ENCODE assay signal across 18 cellular contexts in the genomic region with DNA sequence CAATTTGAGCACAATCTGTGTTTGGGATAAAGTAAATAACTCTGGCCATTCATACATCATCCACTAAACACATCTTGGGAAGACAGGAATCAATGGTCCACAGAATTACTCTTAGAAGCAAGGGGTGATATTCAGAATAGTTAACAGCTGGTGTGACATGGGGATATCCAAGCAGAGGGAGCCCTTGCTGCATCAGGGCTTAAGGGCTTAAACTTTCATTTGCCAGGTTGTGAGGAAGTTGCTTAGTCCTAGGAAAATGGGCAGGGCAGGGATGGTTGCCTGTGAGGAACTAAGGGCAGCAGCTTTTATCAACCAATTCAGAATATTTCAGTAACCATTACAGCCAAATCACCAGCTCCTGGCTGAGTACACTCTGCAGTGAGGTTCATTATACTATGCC.
"Had no signal": no experiment of that assay in that cellular context is flagged by ENCODE, and none has a peak within 500 bp of the region (broad histone marks: within the 10 kb centered on the region; RNA-seq: fewer than 3 reads in every experiment).

No MANE protein-coding gene starts in this region.

- H3K27me3 ChIP-seq: tibial artery, uterus had no signal

- H3K27ac ChIP-seq: esophagus squamous epithelium, left ventricle myocardium inferior, tibial artery, uterus had no signal

- DNase-seq: activated CD4-positive, alpha-beta T cell treated with anti-CD3 and anti-CD28 coated beads, Interleukin-2, amount 10 ng/mL, durations not matched to agents 24 days and 14 days; activated CD8-positive, alpha-beta T cell treated with anti-CD3 and anti-CD28 coated beads, Interleukin-2, amount 10 ng/mL, durations not matched to agents 7 days and 5 days; activated effector memory CD4-positive, alpha-beta T cell treated with Interleukin-2 at 50 U/mL for 16 hours; activated naive CD4-positive, alpha-beta T cell treated with anti-CD3 and anti-CD28 coated beads, Interleukin-2, amount 50 U/mL, for 16 hours; activated T-cell treated with anti-CD3 and anti-CD28 coated beads, Interleukin-2, amount 50 U/mL, for 4 hours; dermis blood vessel endothelial cell; effector memory CD4-positive, alpha-beta T cell; esophagus squamous epithelium; immature natural killer cell; kidney glomerular epithelial cell; left ventricle myocardium inferior; naive B cell; nucleus accumbens; stimulated activated naive CD8-positive, alpha-beta T cell treated with anti-CD3 and anti-CD28 coated beads, Interleukin-15, Interleukin-2, amounts not matched to agents 100 U/mL and 50 U/mL, for 24 hours; substantia nigra; tibial artery; uterus had no signal

- H3K4me3 ChIP-seq: esophagus squamous epithelium, left ventricle myocardium inferior, tibial artery, uterus had no signal

- H3K27ac Mint-ChIP-seq: activated CD4-positive, alpha-beta T cell treated with anti-CD3 and anti-CD28 coated beads, Interleukin-2, amount 10 ng/mL, durations not matched to agents 24 days and 14 days; activated CD8-positive, alpha-beta T cell treated with anti-CD3 and anti-CD28 coated beads, Interleukin-2, amount 10 ng/mL, durations not matched to agents 7 days and 5 days; immature natural killer cell; memory B cell; naive B cell had no signal

- H3K9me3 Mint-ChIP-seq: activated CD4-positive, alpha-beta T cell treated with anti-CD3 and anti-CD28 coated beads, Interleukin-2, amount 10 ng/mL, durations not matched to agents 24 days and 14 days; activated T-cell treated with anti-CD3 and anti-CD28 coated beads, Interleukin-2, amount 50 U/mL, for 4 hours; immature natural killer cell; memory B cell; naive B cell had no signal

- H3K9me3 ChIP-seq: esophagus squamous epithelium, left ventricle myocardium inferior, tibial artery, uterus had no signal

- H3K4me3 Mint-ChIP-seq: activated CD4-positive, alpha-beta T cell treated with anti-CD3 and anti-CD28 coated beads, Interleukin-2, amount 10 ng/mL, durations not matched to agents 24 days and 14 days; activated CD8-positive, alpha-beta T cell treated with anti-CD3 and anti-CD28 coated beads, Interleukin-2, amount 10 ng/mL, durations not matched to agents 7 days and 5 days; activated T-cell treated with anti-CD3 and anti-CD28 coated beads, Interleukin-2, amount 50 U/mL, for 4 hours; memory B cell had no signal

- H3K36me3 Mint-ChIP-seq: immature natural killer cell, memory B cell, naive B cell had no signal

- H3K4me1 ChIP-seq: uterus had no signal

- H3K36me3 ChIP-seq: esophagus squamous epithelium, left ventricle myocardium inferior, tibial artery, uterus had no signal

- ATAC-seq: activated CD8-positive, alpha-beta T cell treated with anti-CD3 and anti-CD28 coated beads, Interleukin-2, amount 10 ng/mL, durations not matched to agents 7 days and 5 days; activated T-cell treated with anti-CD3 and anti-CD28 coated beads, Interleukin-2, amount 50 U/mL, for 4 hours; stimulated activated naive CD8-positive, alpha-beta T cell treated with anti-CD3 and anti-CD28 coated beads, Interleukin-15, Interleukin-2, amounts not matched to agents 100 U/mL and 50 U/mL, for 24 hours had no signal
